ENCODE assay signal across 28 cellular contexts in genomic region chr1:232682248-232682647, GRCh38. TPM values are rescaled to one million over a fixed set of nuclear protein-coding genes. Genes with fewer than 3 reads are reported as not detected.
A peak's percentile ranks its signal among the peaks of the same experiment; 100 is the strongest.
DNase-seq lines count a peak whose midpoint lies in the region; ATAC-seq and TF ChIP-seq lines count a peak whose summit lies in the region.
"Had no signal": no experiment of that assay in that cellular context is flagged by ENCODE, and none has a peak within 500 bp of the region (broad histone marks: within the 10 kb centered on the region; RNA-seq: fewer than 3 reads in every experiment).

No MANE protein-coding gene starts in this region.

- H3K4me1 ChIP-seq in body of pancreas: peaks cover 9% of the 10 kb centered on the region
- peaks cover 0 to 1% of the 10 kb centered on the region in 2 donors for H3K4me1 ChIP-seq in lung (ENCODE audit: control insufficient read depth in 2 of 2, insufficient read depth in 2 of 2, low read length in 2 of 2)
- H3K4me1 ChIP-seq: HAP-1, psoas muscle had no signal

- WGBS in body of pancreas, 2 donors: 11 to 19% methylated on average over 4 of the region's 4 CpGs
- 53 to 55% methylated on average over 4 of the region's 4 CpGs for WGBS in lung, 2 donors

- TF ChIP-seq CTCF in body of pancreas (IDR thresholded peaks at IDR 0.05): no peak
- no peak for TF ChIP-seq CTCF in lung (IDR thresholded peaks at IDR 0.05; ENCODE audit: control extremely low read depth, extremely low read depth)

- intact Hi-C loops in body of pancreas (cut with DNase I): no loop called here

- H3K9me3 ChIP-seq in body of pancreas (no peaks in the 10 kb centered on the region), lung (ENCODE audit: control insufficient read depth in 2 of 2, insufficient read depth in 1 of 2, low read length in 1 of 2) (no peaks in the 10 kb centered on the region)
- H3K9me3 ChIP-seq: HAP-1, MG63, psoas muscle had no signal

- no peak overlapping the region for H3K4me3 ChIP-seq in body of pancreas
- no peak overlapping the region for H3K4me3 ChIP-seq in lung
- H3K4me3 ChIP-seq: HAP-1, MG63, psoas muscle had no signal

- H3K27me3 ChIP-seq in body of pancreas (no peaks in the 10 kb centered on the region), lung (ENCODE audit: control insufficient read depth, insufficient read depth) (no peaks in the 10 kb centered on the region)
- H3K27me3 ChIP-seq: MG63 had no signal

- ATAC-seq in body of pancreas (peak; percentile 84), lung (ENCODE audit: insufficient read depth, low FRiP score) (peak; percentile 14), HG02588 (IDR thresholded peaks at IDR 0.05; ENCODE audit: unreplicated experiment) (no peak)
- ATAC-seq: naive thymus-derived CD8-positive, alpha-beta T cell; Panc1; psoas muscle had no signal

- no peaks in the 10 kb centered on the region for H3K36me3 ChIP-seq in body of pancreas (replicated peaks in 1 of 2; ENCODE audit: insufficient read depth in 1 of 2, low read depth in 2 of 2)
- H3K36me3 ChIP-seq in lung (ENCODE audit: control insufficient read depth in 2 of 2, insufficient read depth in 2 of 2, low read length in 2 of 2): no peaks in the 10 kb centered on the region
- H3K36me3 ChIP-seq: HAP-1, MG63 had no signal

- H3K27ac ChIP-seq in body of pancreas: no peak overlapping the region
- H3K27ac ChIP-seq in lung (ENCODE audit: low read depth in 1 of 2, low read length in 1 of 2): no peak overlapping the region
- H3K27ac ChIP-seq: 22Rv1, psoas muscle had no signal

- DNase-seq in NCI-H146 (lab: John Stamatoyannopoulos, UW) (peak; percentile 5), NCI-H146 treated with DMSO at 0.1 percent for 48 hours (lab: John Stamatoyannopoulos, UW; ENCODE audit: unreplicated experiment) (no peak), body of pancreas (peak; percentile 29 to 70 (median 63)), lung (ENCODE audit: low spot score) (no peak), dedifferentiated amniotic fluid mesenchymal stem cell (ENCODE audit: extremely low spot score) (no peak), anterior cingulate cortex (lab: John Stamatoyannopoulos, UW) (no peak), foreskin melanocyte (no peak)
- DNase-seq: activated CD4-positive, alpha-beta memory T cell treated with anti-CD3 and anti-CD28 coated beads for 36 hours; activated CD4-positive, alpha-beta T cell treated with anti-CD3 and anti-CD28 coated beads for 1 hour; activated naive CD4-positive, alpha-beta T cell; C1 segment of cervical spinal cord; COR-L47; hypothalamus; MG63; naive thymus-derived CD8-positive, alpha-beta T cell; NCI-H1105 treated with DMSO at 0.1 percent for 48 hours; NCI-H2081 treated with DMSO at 0.1 percent for 48 hours; NCI-H2227 treated with DMSO at 0.1 percent for 48 hours; NCI-H69; nucleus accumbens; psoas muscle; SHP77; stimulated activated CD4-positive, alpha-beta T cell treated with anti-CD3 and anti-CD28 coated beads, Interleukin-4, amount 100 ng/mL, for 24 hours; trophoblast cell had no signal

- TF ChIP-seq POLR2A in body of pancreas (IDR thresholded peaks at IDR 0.05): no peak

RNA-seq across cellular contexts. Expression of gene SIPA1L2, which starts 52.3 kb away (rescaled TPM):
- total RNA-seq in body of pancreas (1 to 10 TPM; 5.6 to 8.6 TPM), lung (10 to 100 TPM; 27.0 to 60.1 TPM)
- 10 to 100 TPM in 1 of 2 donors, 1 to 10 TPM in 1; 5.3 to 33.9 TPM for polyA plus RNA-seq in lung

Comparison
In these comparisons a context has a peak if more than half of its experiments do, and no peak if none do; other contexts are left out.
1. DNase-seq: peak in NCI-H146 (single experiment) and body of pancreas (4 of 4); none in NCI-H146 treated with DMSO at 0.1 percent for 48 hours (single experiment), lung (single experiment), dedifferentiated amniotic fluid mesenchymal stem cell (single experiment), anterior cingulate cortex (0 of 58) and foreskin melanocyte (single experiment).